Comparison of ENCODE assay signal across 27 cellular contexts in the genomic region with DNA sequence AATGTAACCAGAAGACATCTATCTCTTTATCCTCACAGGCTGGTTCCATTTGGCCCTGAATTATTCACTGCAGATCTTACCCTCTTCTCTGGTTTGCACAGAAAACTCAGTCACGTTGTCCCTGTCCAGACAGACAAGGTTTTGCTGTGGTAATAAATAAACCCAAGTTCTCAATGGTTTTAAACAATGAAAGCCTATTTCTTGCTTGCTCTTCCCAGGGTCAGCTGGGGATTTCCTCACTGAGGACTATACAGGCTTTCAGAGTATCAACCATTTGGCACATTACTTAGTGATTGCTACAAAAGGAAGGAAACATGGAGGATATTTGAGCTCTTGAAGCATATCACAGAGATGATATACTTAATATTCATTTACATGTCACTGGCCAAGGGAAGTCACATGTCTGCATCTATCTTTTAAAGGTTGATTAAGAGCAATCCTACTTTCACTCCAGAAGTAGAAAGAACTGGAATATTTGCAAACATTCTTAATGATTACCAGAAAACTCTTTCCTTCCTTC. TPM values are rescaled to one million over a fixed set of nuclear protein-coding genes. Genes with fewer than 3 reads are reported as not detected.
"Had no signal": no experiment of that assay in that cellular context is flagged by ENCODE, and none has a peak within 500 bp of the region (broad histone marks: within the 10 kb centered on the region; RNA-seq: fewer than 3 reads in every experiment).

No MANE protein-coding gene starts in this region.

- H3K9me3 ChIP-seq: esophagus squamous epithelium, lower lobe of right lung, prostate gland, right atrium auricular region, stomach, thyroid gland, vagina had no signal

- H3K36me3 Mint-ChIP-seq: immature natural killer cell; naive thymus-derived CD4-positive, alpha-beta T cell; stimulated activated effector memory CD8-positive, alpha-beta T cell treated with anti-CD3 and anti-CD28 coated beads, Interleukin-12 subunit alpha, Interleukin-12 subunit beta, amount 100 ng/mL, for 72 hours had no signal

- ATAC-seq: effector memory CD8-positive, alpha-beta T cell; left ventricle myocardium superior; lower lobe of right lung; naive thymus-derived CD4-positive, alpha-beta T cell; sciatic nerve; stimulated activated effector memory CD8-positive, alpha-beta T cell treated with anti-CD3 and anti-CD28 coated beads, Interleukin-12 subunit alpha, Interleukin-12 subunit beta, amount 100 ng/mL, for 72 hours had no signal

- H3K4me1 ChIP-seq: esophagus squamous epithelium, lower lobe of right lung, prostate gland, right atrium auricular region, stomach, thyroid gland, vagina had no signal

- H3K4me2 ChIP-seq: smooth muscle cell had no signal

- H3K4me3 ChIP-seq: coronary artery, esophagus squamous epithelium, lower lobe of right lung, prostate gland, right atrium auricular region, smooth muscle cell, stomach, thyroid gland, vagina had no signal

- DNase-seq: effector memory CD8-positive, alpha-beta T cell; erythroblast; esophagus squamous epithelium; hypothalamus; immature natural killer cell; islet precursor cell; kidney glomerular epithelial cell; left ventricle myocardium superior; lower lobe of right lung; mesendoderm; midbrain; naive thymus-derived CD4-positive, alpha-beta T cell; nucleus accumbens; stimulated activated CD4-positive, alpha-beta T cell treated with anti-CD3 and anti-CD28 coated beads, Interleukin-2, amount 100 ng/mL, for 24 hours; stimulated activated CD4-positive, alpha-beta T cell treated with anti-CD3 and anti-CD28 coated beads, Interleukin-4, amount 100 ng/mL, for 24 hours; stimulated activated naive CD4-positive, alpha-beta T cell treated with Interleukin-2 at 50 U/mL for 16 hours; stomach; thyroid gland; trophoblast cell had no signal

- H3K36me3 ChIP-seq: esophagus squamous epithelium, lower lobe of right lung, prostate gland, right atrium auricular region, stomach, thyroid gland, vagina had no signal

- H3K27ac ChIP-seq: coronary artery, esophagus squamous epithelium, lower lobe of right lung, prostate gland, right atrium auricular region, stomach, thyroid gland, vagina had no signal

- H3K27ac Mint-ChIP-seq: effector memory CD8-positive, alpha-beta T cell; immature natural killer cell; naive thymus-derived CD4-positive, alpha-beta T cell; nephron; stimulated activated effector memory CD8-positive, alpha-beta T cell treated with anti-CD3 and anti-CD28 coated beads, Interleukin-12 subunit alpha, Interleukin-12 subunit beta, amount 100 ng/mL, for 72 hours had no signal

- H3K4me3 Mint-ChIP-seq: effector memory CD8-positive, alpha-beta T cell; immature natural killer cell; naive thymus-derived CD4-positive, alpha-beta T cell; nephron; stimulated activated effector memory CD8-positive, alpha-beta T cell treated with anti-CD3 and anti-CD28 coated beads, Interleukin-12 subunit alpha, Interleukin-12 subunit beta, amount 100 ng/mL, for 72 hours had no signal

- H3K27me3 ChIP-seq: esophagus squamous epithelium, right atrium auricular region, stomach, thyroid gland, vagina had no signal

- H3K9me3 Mint-ChIP-seq: effector memory CD8-positive, alpha-beta T cell; nephron had no signal

- H3K4me1 Mint-ChIP-seq: immature natural killer cell; stimulated activated effector memory CD8-positive, alpha-beta T cell treated with anti-CD3 and anti-CD28 coated beads, Interleukin-12 subunit alpha, Interleukin-12 subunit beta, amount 100 ng/mL, for 72 hours had no signal

RNA-seq across cellular contexts. Expression of a gene that starts 24.4 kb away (rescaled TPM):
- polyA plus RNA-seq: naive thymus-derived CD4-positive, alpha-beta T cell had no signal
